ENCODE assay signal across 8 cellular contexts in the genomic region with DNA sequence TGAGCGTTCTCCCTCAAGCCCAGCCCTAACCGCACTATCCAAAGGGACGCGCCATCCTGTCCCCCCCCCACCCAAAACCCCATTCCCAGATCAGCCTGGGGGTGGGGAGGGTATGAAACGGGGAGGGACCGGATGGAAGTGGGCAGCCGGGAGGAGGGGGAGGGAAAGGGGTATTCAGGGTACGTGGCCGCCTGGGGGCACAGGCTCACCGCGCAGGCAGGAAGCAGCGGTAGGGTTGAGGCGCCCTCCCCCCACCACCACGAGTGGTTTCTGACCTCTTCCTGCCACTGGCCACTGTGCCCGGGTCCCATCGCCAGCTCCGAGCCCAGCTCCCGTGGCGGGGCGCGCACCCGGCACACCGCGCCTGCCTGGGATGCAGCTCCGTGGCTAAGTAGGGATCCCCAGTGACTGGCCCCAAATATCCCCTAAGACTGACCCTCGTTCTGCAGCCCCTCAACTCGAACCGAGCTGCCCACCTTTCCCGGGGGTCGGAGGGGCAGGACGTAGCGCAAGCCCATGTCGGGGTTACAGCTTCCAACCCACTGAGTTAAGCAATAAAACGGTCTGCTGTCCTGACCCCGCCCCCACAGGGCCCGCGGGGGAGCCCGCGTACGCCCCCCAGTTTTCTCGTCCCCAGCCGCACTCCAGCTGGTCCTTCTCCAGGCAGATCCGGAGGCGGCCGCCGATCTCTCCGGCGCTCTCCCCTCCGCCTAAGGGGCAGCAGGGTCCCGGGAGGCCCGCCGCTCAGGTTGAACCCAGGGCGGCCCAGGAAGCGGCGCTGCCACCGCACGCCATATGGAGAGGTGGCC. TPM values are rescaled to one million over a fixed set of nuclear protein-coding genes. Genes with fewer than 3 reads are reported as not detected.
DNase-seq lines count a peak whose midpoint lies in the region; ATAC-seq and TF ChIP-seq lines count a peak whose summit lies in the region.

No MANE protein-coding gene starts in this region.

- TF ChIP-seq CTCF in brain (conservative IDR thresholded peaks at IDR 0.05), result peak in 1 of 2 experiments; percentile 22

- peaks cover 44% of the 10 kb centered on the region for H3K4me1 Mint-ChIP-seq in brain

- H3K36me3 Mint-ChIP-seq in brain, result peaks cover 22% of the 10 kb centered on the region

- peaks cover 13% of the 10 kb centered on the region for H3K27me3 Mint-ChIP-seq in brain

- ATAC-seq in GM21515 (IDR thresholded peaks at IDR 0.05; ENCODE audit: unreplicated experiment) (no peak), GM18505 (IDR thresholded peaks at IDR 0.05; ENCODE audit: unreplicated experiment) (no peak)

- peaks cover 0 to 2% (median 0%) of the 10 kb centered on the region in 5 experiments for H3K9me3 Mint-ChIP-seq in brain

- TF ChIP-seq POLR2A in GM18505 (IDR thresholded peaks at IDR 0.05; ENCODE audit: borderline replicate concordance, extremely low read depth, insufficient read depth, insufficient read length), result no peak

- DNase-seq in GDM1 (lab: John Stamatoyannopoulos, UW) (peak; percentile 77), HuH-7.5 (ENCODE audit: low spot score) (peak; percentile 32), T-helper 2 cell (peak in 3 of 5 experiments; percentile 13 to 81 (median 34)), iPS-NIHi11 (ENCODE audit: low spot score) (peak; percentile 69)
- peak; percentile 41 for DNase-seq in stimulated activated CD4-positive, alpha-beta T cell treated with anti-CD3 and anti-CD28 coated beads, Interleukin-12 subunit alpha, Interleukin-12 subunit beta, amount 100 ng/mL, for 4 hours

- H3K27ac Mint-ChIP-seq in brain, result peak overlapping the region; percentile 88 to 95 (median 89)

- H3K4me3 Mint-ChIP-seq in brain, result peak overlapping the region; percentile 89 to 94 (median 91)

RNA-seq across cellular contexts. Expression of a gene that starts 1.2 kb away (rescaled TPM):
- 84.2 TPM for polyA plus RNA-seq in brain (ENCODE audit: insufficient read depth, low read depth, low replicate concordance)
